ENCODE assay signal across 2 cellular contexts in the genomic region with DNA sequence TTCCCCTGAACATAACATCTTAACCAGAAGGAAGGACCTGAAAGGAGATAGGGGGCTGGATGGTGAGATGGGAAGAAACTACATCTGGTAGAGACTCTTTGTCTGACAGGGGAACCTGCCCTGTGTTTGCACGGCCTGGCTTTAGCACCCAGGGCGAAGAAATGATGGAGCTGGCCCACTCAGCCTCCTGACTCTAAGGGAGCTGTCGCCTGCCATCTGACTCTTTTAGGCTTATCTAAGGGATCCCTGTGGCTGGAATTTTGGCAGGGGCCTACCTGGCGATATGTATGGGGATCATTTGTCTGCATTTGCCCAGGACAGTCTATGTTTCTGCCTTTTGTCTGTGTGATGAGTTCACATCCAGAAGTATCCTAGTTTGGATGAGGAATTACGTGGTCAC.
TF ChIP-seq lines count a peak whose summit lies in the region.

No MANE protein-coding gene starts in this region.

TF ChIP-seq in SK-N-SH, 30 proteins besides CTCF, POLR2A, EP300 and RAD21:
- no peak for TF ChIP-seq REST (IDR thresholded peaks at IDR 0.05; ENCODE audit: low read depth, low read length)
- no peak for TF ChIP-seq RFX5 (IDR thresholded peaks at IDR 0.05; ENCODE audit: low read length)
- no peak for TF ChIP-seq MXI1 (IDR thresholded peaks at IDR 0.05; ENCODE audit: low read depth, low read length)
- no peak for TF ChIP-seq CHD2 (IDR thresholded peaks at IDR 0.05; ENCODE audit: low read length, partially characterized antibody)
- TF ChIP-seq RCOR1 (IDR thresholded peaks at IDR 0.05; ENCODE audit: low read length), result no peak
- TF ChIP-seq, protein P1, sequence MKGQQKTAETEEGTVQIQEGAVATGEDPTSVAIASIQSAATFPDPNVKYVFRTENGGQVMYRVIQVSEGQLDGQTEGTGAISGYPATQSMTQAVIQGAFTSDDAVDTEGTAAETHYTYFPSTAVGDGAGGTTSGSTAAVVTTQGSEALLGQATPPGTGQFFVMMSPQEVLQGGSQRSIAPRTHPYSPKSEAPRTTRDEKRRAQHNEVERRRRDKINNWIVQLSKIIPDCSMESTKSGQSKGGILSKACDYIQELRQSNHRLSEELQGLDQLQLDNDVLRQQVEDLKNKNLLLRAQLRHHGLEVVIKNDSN (IDR thresholded peaks at IDR 0.05; ENCODE audit: borderline replicate concordance, low read depth), result no peak
- TF ChIP-seq FOSL2 (IDR thresholded peaks at IDR 0.05; ENCODE audit: borderline replicate concordance, low read depth), result no peak
- no peak for TF ChIP-seq POLR2AphosphoS5 (IDR thresholded peaks at IDR 0.05; ENCODE audit: low read depth, low read length)
- no peak for TF ChIP-seq TAF1 (IDR thresholded peaks at IDR 0.05; ENCODE audit: borderline replicate concordance, low read depth, low read length)
- TF ChIP-seq, protein P2, sequence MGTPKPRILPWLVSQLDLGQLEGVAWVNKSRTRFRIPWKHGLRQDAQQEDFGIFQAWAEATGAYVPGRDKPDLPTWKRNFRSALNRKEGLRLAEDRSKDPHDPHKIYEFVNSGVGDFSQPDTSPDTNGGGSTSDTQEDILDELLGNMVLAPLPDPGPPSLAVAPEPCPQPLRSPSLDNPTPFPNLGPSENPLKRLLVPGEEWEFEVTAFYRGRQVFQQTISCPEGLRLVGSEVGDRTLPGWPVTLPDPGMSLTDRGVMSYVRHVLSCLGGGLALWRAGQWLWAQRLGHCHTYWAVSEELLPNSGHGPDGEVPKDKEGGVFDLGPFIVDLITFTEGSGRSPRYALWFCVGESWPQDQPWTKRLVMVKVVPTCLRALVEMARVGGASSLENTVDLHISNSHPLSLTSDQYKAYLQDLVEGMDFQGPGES (IDR thresholded peaks at IDR 0.05; ENCODE audit: low read depth, low read length), result no peak
TF ChIP-seq in SK-N-SH: peak in this region for 0.

TF ChIP-seq in SK-N-SH treated with all-trans-retinoic acid at 6 μM for 48 hours, 23 proteins besides CTCF, POLR2A, EP300 and RAD21:
- TF ChIP-seq PATZ1 (CRISPR knock-in tag; IDR thresholded peaks at IDR 0.05; ENCODE audit: borderline replicate concordance), result no peak
- TF ChIP-seq CSRNP3 (CRISPR knock-in tag; IDR thresholded peaks at IDR 0.05), result no peak
- no peak for TF ChIP-seq ZNF70 (CRISPR knock-in tag; IDR thresholded peaks at IDR 0.05)
